Comparison of ENCODE assay signal across 8 cellular contexts in genomic region chr16:89093602-89094251, GRCh38. TPM values are rescaled to one million over a fixed set of nuclear protein-coding genes. Genes with fewer than 3 reads are reported as not detected.
DNase-seq lines count a peak whose midpoint lies in the region; ATAC-seq and TF ChIP-seq lines count a peak whose summit lies in the region.

Gene ACSF3 (plus strand): TSS chr16:89093852. CDS start chr16:89100682, 6,830 bp downstream.

- H3K4me3 Mint-ChIP-seq in activated CD4-positive, alpha-beta T cell treated with anti-CD3 and anti-CD28 coated beads for 36 hours = peak within 1 kb of the TSS; percentile 98

- no peaks in the 10 kb centered on the region for H3K27me3 Mint-ChIP-seq in activated CD4-positive, alpha-beta T cell treated with anti-CD3 and anti-CD28 coated beads for 36 hours

- POLR2A ChIA-PET in activated CD4-positive, alpha-beta T cell treated with anti-CD3 and anti-CD28 coated beads for 36 hours (lab: Charles Lee) = interaction anchor here (1.1 to 1.2 kb wide), 2 partner anchors 137 to 283 kb away, joined by 3 to 5 read pairs; no protein-coding TSS in a partner anchor

- peaks cover 21% of the 10 kb centered on the region for H3K4me1 ChIP-seq in colonic mucosa

- TF ChIP-seq CTCF in AG09309 (IDR thresholded peaks at IDR 0.05; ENCODE audit: control insufficient read depth, insufficient read depth, low read depth, low read length, missing control alignments) (no peak), colonic mucosa (IDR thresholded peaks at IDR 0.05) (no peak)

- H3K4me1 Mint-ChIP-seq in activated CD4-positive, alpha-beta T cell treated with anti-CD3 and anti-CD28 coated beads for 36 hours = peaks cover 45% of the 10 kb centered on the region

- DNase-seq in AG09309 (ENCODE audit: low read depth) (peak; percentile 3), LHCN-M2 (ENCODE audit: low read depth) (peak; percentile 43), colonic mucosa (no peak), left kidney (ENCODE audit: low read depth, low spot score) (peak; percentile 70)
- peak; percentile 78 for DNase-seq in activated CD4-positive, alpha-beta T cell treated with anti-CD3 and anti-CD28 coated beads for 36 hours
- DNase-seq in stimulated activated CD4-positive, alpha-beta T cell treated with anti-CD3 and anti-CD28 coated beads, Interleukin-1b, Interleukin-23, amount 100 ng/mL, for 4 hours (ENCODE audit: low read depth in 2 of 2) = peak; percentile 61 to 70

- H3K27ac Mint-ChIP-seq in activated CD4-positive, alpha-beta T cell treated with anti-CD3 and anti-CD28 coated beads for 36 hours = peak within 1 kb of the TSS; percentile 95

- H3K36me3 ChIP-seq in colonic mucosa = no peaks in the 10 kb centered on the region

- peaks cover 24% of the 10 kb centered on the region for H3K36me3 Mint-ChIP-seq in activated CD4-positive, alpha-beta T cell treated with anti-CD3 and anti-CD28 coated beads for 36 hours (ENCODE audit: low read depth)

- H3K4me3 ChIP-seq in AG09309 (ENCODE audit: control insufficient read depth, low read depth, low read length) (peak within 1 kb of the TSS; percentile 65), colonic mucosa (peak within 1 kb of the TSS; percentile 73)

- peak within 1 kb of the TSS; percentile 72 to 92 for H3K9ac ChIP-seq in colonic mucosa (ENCODE audit: low read depth in 2 of 2, low read length in 2 of 2)

- H3K27ac ChIP-seq in colonic mucosa = peak within 1 kb of the TSS; percentile 36

- intact Hi-C loops in activated CD4-positive, alpha-beta T cell treated with anti-CD3 and anti-CD28 coated beads for 36 hours (cut with DNase I, micrococcal nuclease) = loop anchor here in 1 of 2 experiments (1.0 to 10.0 kb wide), 3 partner anchors 67 to 411 kb away; partner anchors contain the start of gene SPG7
- intact Hi-C loops in colonic mucosa (cut with DNase I) = no loop called here

- H3K9me3 ChIP-seq in colonic mucosa = no peaks in the 10 kb centered on the region

- no peaks in the 10 kb centered on the region for H3K27me3 ChIP-seq in colonic mucosa

- CTCF ChIA-PET in activated CD4-positive, alpha-beta T cell treated with anti-CD3 and anti-CD28 coated beads for 36 hours (lab: Charles Lee) = interaction anchor here (1.0 kb wide), 1 partner anchor 61 kb away, joined by 3 read pairs; no protein-coding TSS in a partner anchor

- H3K9me3 Mint-ChIP-seq in activated CD4-positive, alpha-beta T cell treated with anti-CD3 and anti-CD28 coated beads for 36 hours (ENCODE audit: low read depth) = no peaks in the 10 kb centered on the region

- ATAC-seq in GM19025 (IDR thresholded peaks at IDR 0.05; ENCODE audit: low read depth, unreplicated experiment) (peak; percentile 46), HG02852 (IDR thresholded peaks at IDR 0.05; ENCODE audit: unreplicated experiment) (no peak)
- peak; percentile 35 for ATAC-seq in activated CD4-positive, alpha-beta T cell treated with anti-CD3 and anti-CD28 coated beads for 36 hours

RNA-seq across cellular contexts. Expression of gene ACSF3, which starts in this region (rescaled TPM):
- total RNA-seq in LHCN-M2 (2014; rRNA removed) (18.3 and 18.9 TPM in 2 replicates), colonic mucosa (10 to 100 TPM; 60.2 TPM)
- polyA plus RNA-seq in LHCN-M2 (2012) = 11.1 TPM
- total RNA-seq in activated CD4-positive, alpha-beta T cell treated with anti-CD3 and anti-CD28 coated beads for 36 hours = 10 to 100 TPM; 39.7 to 41.7 TPM
